Comparison of ENCODE assay signal across 24 cellular contexts in the genomic region with DNA sequence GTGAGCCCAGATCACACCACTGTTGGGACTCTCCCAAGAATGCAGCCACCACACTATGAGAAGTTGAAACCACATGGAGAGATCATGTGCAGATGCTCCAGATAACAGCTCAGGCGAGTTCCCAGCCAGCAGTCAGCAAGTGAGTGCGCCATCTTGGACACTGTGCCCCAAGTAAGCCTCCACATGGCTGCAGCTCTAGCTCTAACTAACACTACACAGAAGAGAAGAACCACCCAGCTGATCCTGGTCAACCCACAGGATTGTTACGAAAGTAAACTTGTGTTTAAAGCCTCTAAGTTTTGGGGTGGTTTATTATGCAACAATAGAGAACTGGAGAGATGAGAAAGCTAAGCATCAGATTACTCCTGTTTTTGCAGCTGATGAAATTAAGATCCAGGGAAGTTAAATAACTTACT. TPM values are rescaled to one million over a fixed set of nuclear protein-coding genes. Genes with fewer than 3 reads are reported as not detected.
A peak's percentile ranks its signal among the peaks of the same experiment; 100 is the strongest.
DNase-seq lines count a peak whose midpoint lies in the region; ATAC-seq and TF ChIP-seq lines count a peak whose summit lies in the region.
"Had no signal": no experiment of that assay in that cellular context is flagged by ENCODE, and none has a peak within 500 bp of the region (broad histone marks: within the 10 kb centered on the region; RNA-seq: fewer than 3 reads in every experiment).

No MANE protein-coding gene starts in this region.

- no peak overlapping the region for H2AFZ ChIP-seq in fibroblast of lung (ENCODE audit: low read length)
- H2AFZ ChIP-seq: PC-9 had no signal

- no peaks in the 10 kb centered on the region for H3K27me3 ChIP-seq in fibroblast of lung (ENCODE audit: control insufficient read depth, insufficient read depth, low read length)
- H3K27me3 ChIP-seq: breast epithelium, heart right ventricle, thyroid gland had no signal

- DNase-seq in EH (ENCODE audit: low read depth) (peak; percentile 40), Kasumi-1 (lab: John Stamatoyannopoulos, UW) (peak; percentile 9 to 17), SIG-M5 treated with dmso at 0.1 percent for 504 hours (lab: John Stamatoyannopoulos, UW; ENCODE audit: unreplicated experiment) (peak; percentile 77), fibroblast of lung (ENCODE audit: low read depth in 2 of 2) (peak; percentile 16 to 39), NCI-H2107 treated with DMSO at 0.1 percent for 48 hours (lab: John Stamatoyannopoulos, UW; ENCODE audit: unreplicated experiment) (no peak)
- DNase-seq: activated CD4-positive, alpha-beta memory T cell treated with anti-CD3 and anti-CD28 coated beads for 36 hours; activated effector memory CD4-positive, alpha-beta T cell treated with anti-CD3 and anti-CD28 coated beads, Interleukin-2, amount 50 U/mL, for 16 hours; CD4-positive, alpha-beta memory T cell; DMS 273 treated with DMSO at 0.1 percent for 48 hours; heart right ventricle; naive B cell; NCI-H69; nucleus accumbens; PC-9; stimulated activated CD4-positive, alpha-beta T cell treated with anti-CD3 and anti-CD28 coated beads, Interleukin-4, amount 100 ng/mL, for 4 hours; stimulated activated naive CD8-positive, alpha-beta T cell treated with anti-CD3 and anti-CD28 coated beads, Interleukin-15, Interleukin-2, amounts not matched to agents 100 U/mL and 50 U/mL, for 24 hours; thyroid gland had no signal

- ATAC-seq in GM21529 (IDR thresholded peaks at IDR 0.05; ENCODE audit: unreplicated experiment): no peak
- no peak for ATAC-seq in activated CD4-positive, CD25-positive, alpha-beta regulatory T cell treated with anti-CD3 and anti-CD28 coated beads, Interleukin-2, amount 50 U/mL, for 24 hours
- ATAC-seq in GM19467 (IDR thresholded peaks at IDR 0.05; ENCODE audit: unreplicated experiment): no peak
- ATAC-seq: heart right ventricle; stimulated activated naive CD8-positive, alpha-beta T cell treated with anti-CD3 and anti-CD28 coated beads, Interleukin-15, Interleukin-2, amounts not matched to agents 100 U/mL and 50 U/mL, for 24 hours; WTC11 had no signal

- no peak overlapping the region for H3K4me2 ChIP-seq in fibroblast of lung (ENCODE audit: extremely low read depth, insufficient read depth, low read length)
- H3K4me2 ChIP-seq: PC-9 had no signal

- H4K20me1 ChIP-seq in fibroblast of lung (ENCODE audit: control insufficient read depth, extremely low read depth, insufficient read depth, low read length): no peaks in the 10 kb centered on the region

- no peak overlapping the region for H3K27ac ChIP-seq in fibroblast of lung (ENCODE audit: insufficient read depth, low read length)
- H3K27ac ChIP-seq: breast epithelium, coronary artery, heart right ventricle, PC-9, SK-N-MC, thyroid gland had no signal

- no peaks in the 10 kb centered on the region for H3K79me2 ChIP-seq in fibroblast of lung (ENCODE audit: control insufficient read depth, insufficient read depth, low read length)

- H3K9ac ChIP-seq in fibroblast of lung (ENCODE audit: insufficient read depth, low read length): no peak overlapping the region

- no peaks in the 10 kb centered on the region for H3K36me3 ChIP-seq in fibroblast of lung (ENCODE audit: control insufficient read depth, insufficient read depth, low read length)
- H3K36me3 ChIP-seq: breast epithelium, heart right ventricle, thyroid gland had no signal

- no peak for TF ChIP-seq CTCF in fibroblast of lung (conservative IDR thresholded peaks at IDR 0.05 in 1 of 2, IDR thresholded peaks at IDR 0.05 in 1 of 2; ENCODE audit: low read depth in 1 of 2, low read length in 2 of 2)

- no peaks in the 10 kb centered on the region for H3K9me3 ChIP-seq in fibroblast of lung (ENCODE audit: control insufficient read depth, insufficient read depth, low read depth, low read length)
- H3K9me3 ChIP-seq: breast epithelium, heart right ventricle, thyroid gland had no signal

- no peak overlapping the region for H3K4me3 ChIP-seq in fibroblast of lung (replicated peaks in 1 of 4; ENCODE audit: control extremely low read depth in 1 of 4, insufficient read depth in 1 of 4, low read depth in 3 of 4, low read length in 4 of 4)
- H3K4me3 ChIP-seq: breast epithelium, coronary artery, heart right ventricle, PC-9, SK-N-MC, thyroid gland had no signal

- no peaks in the 10 kb centered on the region for H3K4me1 ChIP-seq in fibroblast of lung (ENCODE audit: control insufficient read depth, extremely low read depth, insufficient read depth, low read length)
- H3K4me1 ChIP-seq: breast epithelium, thyroid gland had no signal

RNA-seq across cellular contexts. Expression of a gene that starts 25.8 kb away (rescaled TPM):
- total RNA-seq in fibroblast of lung: 23.9 and 30.1 TPM in 2 replicates
- 15.4 and 17.6 TPM in 2 replicates for polyA plus RNA-seq in fibroblast of lung
- 15.0 and 17.4 TPM in 2 replicates for polyA plus RNA-seq in fibroblast of lung (2012)
- 24.8 and 80.9 TPM in 2 replicates for polyA minus RNA-seq in fibroblast of lung (ENCODE audit: low replicate concordance)

RNA-seq across cellular contexts. Expression of a gene that starts 29.2 kb away (rescaled TPM):
- total RNA-seq in fibroblast of lung: 103 and 162 TPM in 2 replicates
- polyA plus RNA-seq in fibroblast of lung: 59.0 and 98.2 TPM in 2 replicates
- 57.4 and 93.7 TPM in 2 replicates for polyA plus RNA-seq in fibroblast of lung (2012)
- 183 and 208 TPM in 2 replicates for polyA minus RNA-seq in fibroblast of lung (ENCODE audit: low replicate concordance)
